12 cellular contexts compared by ENCODE assay signal in genomic region chr14:49642163-49642562, GRCh38. TPM values are rescaled to one million over a fixed set of nuclear protein-coding genes. Genes with fewer than 3 reads are reported as not detected.
DNase-seq lines count a peak whose midpoint lies in the region; ATAC-seq and TF ChIP-seq lines count a peak whose summit lies in the region.
"Had no signal": no experiment of that assay in that cellular context is flagged by ENCODE, and none has a peak within 500 bp of the region (broad histone marks: within the 10 kb centered on the region; RNA-seq: fewer than 3 reads in every experiment).

No MANE protein-coding gene starts in this region.

- no peak for TF ChIP-seq POLR2A in heart left ventricle (IDR thresholded peaks at IDR 0.05)
- no peak for TF ChIP-seq POLR2A in transverse colon (IDR thresholded peaks at IDR 0.05)

- H3K4me1 ChIP-seq in heart left ventricle = peaks cover 0 to 52% (median 20%) of the 10 kb centered on the region in 12 donors
- peaks cover 23% of the 10 kb centered on the region for H3K4me1 ChIP-seq in lower lobe of right lung
- peaks cover 16 to 34% (median 23%) of the 10 kb centered on the region in 4 donors for H3K4me1 ChIP-seq in transverse colon

- TF ChIP-seq EP300 in transverse colon (IDR thresholded peaks at IDR 0.05; ENCODE audit: low read depth) = no peak

- peak overlapping the region; percentile 3 to 79 (median 48) for H3K27ac ChIP-seq in heart left ventricle
- peak overlapping the region; percentile 36 for H3K27ac ChIP-seq in lower lobe of right lung
- peak overlapping the region; percentile 74 to 83 (median 78) for H3K27ac ChIP-seq in transverse colon

- no peaks in the 10 kb centered on the region for H3K27me3 ChIP-seq in heart left ventricle
- H3K27me3 ChIP-seq in lower lobe of right lung (ENCODE audit: low read depth) = no peaks in the 10 kb centered on the region
- no peaks in the 10 kb centered on the region for H3K27me3 ChIP-seq in transverse colon

- in situ Hi-C loops in transverse colon (cut with MboI; ENCODE audit: low pct_ligation_motif_present in 1 of 4, low pct_unique_long_range_greater_than_20kb in 1 of 4, low sequenced_read_pairs in 3 of 4) = loop anchor here in 3 of 4 donors (25.0 kb wide), 3 partner anchors 120 to 470 kb away; partner anchors contain the start of genes KLHDC2 (in 1 of the 3) and VCPKMT (in 1 of the 3)

- H3K4me1 Mint-ChIP-seq in activated T-helper 2 cell treated with anti-CD3 and anti-CD28 coated beads, Interferon-gamma antibody, Interleukin-2, Interleukin-4, amounts not matched to agents 10 μg/mL and 5 μg/mL and 100 μg/mL, durations not matched to agents 14 hours and 24 hours and 36 hours (ENCODE audit: low read depth) = peaks cover 30% of the 10 kb centered on the region

- TF ChIP-seq CTCF in heart left ventricle (IDR thresholded peaks at IDR 0.05) (no peak), lower lobe of right lung (IDR thresholded peaks at IDR 0.05) (no peak), transverse colon (IDR thresholded peaks at IDR 0.05) (no peak)

- DNase-seq in heart left ventricle (no peak), left cardiac atrium (no peak), lower lobe of right lung (no peak), transverse colon (no peak), HK-2 (ENCODE audit: unreplicated experiment) (no peak), HPDE6-E6E7 (ENCODE audit: extremely low spot score) (no peak)
- DNase-seq in activated T-helper 2 cell treated with anti-CD3 and anti-CD28 coated beads, Interferon-gamma antibody, Interleukin-2, Interleukin-4, amounts not matched to agents 10 μg/mL and 5 μg/mL and 100 μg/mL, durations not matched to agents 14 hours and 24 hours and 36 hours (ENCODE audit: low spot score) = no peak
- DNase-seq: activated T-cell treated with anti-CD3 and anti-CD28 coated beads for 4 hours; midbrain; MV-4-11; stimulated activated CD4-positive, alpha-beta T cell treated with anti-CD3 and anti-CD28 coated beads, Interleukin-15, amount 100 ng/mL, for 24 hours had no signal

- H3K9me3 ChIP-seq in heart left ventricle (no peaks in the 10 kb centered on the region), lower lobe of right lung (no peaks in the 10 kb centered on the region), transverse colon (no peaks in the 10 kb centered on the region)

- H3K4me3 ChIP-seq in heart left ventricle = peak overlapping the region in 1 of 12 donors; percentile 9
- no peak overlapping the region for H3K4me3 ChIP-seq in lower lobe of right lung
- peak overlapping the region in 1 of 4 donors; percentile 18 for H3K4me3 ChIP-seq in transverse colon

- ATAC-seq in heart left ventricle = peak; percentile 16 to 70 (median 50)
- no peak for ATAC-seq in left cardiac atrium
- ATAC-seq in lower lobe of right lung = no peak
- ATAC-seq in HG02763 (IDR thresholded peaks at IDR 0.05; ENCODE audit: unreplicated experiment) = no peak

- peaks cover 0 to 34% (median 9%) of the 10 kb centered on the region in 9 donors for H3K36me3 ChIP-seq in heart left ventricle
- peaks cover 16% of the 10 kb centered on the region for H3K36me3 ChIP-seq in lower lobe of right lung
- no peaks in the 10 kb centered on the region for H3K36me3 ChIP-seq in transverse colon

- no peaks in the 10 kb centered on the region for H3K9me3 Mint-ChIP-seq in activated T-helper 2 cell treated with anti-CD3 and anti-CD28 coated beads, Interferon-gamma antibody, Interleukin-2, Interleukin-4, amounts not matched to agents 10 μg/mL and 5 μg/mL and 100 μg/mL, durations not matched to agents 14 hours and 24 hours and 36 hours

- no peak overlapping the region for H3K4me3 Mint-ChIP-seq in activated T-helper 2 cell treated with anti-CD3 and anti-CD28 coated beads, Interferon-gamma antibody, Interleukin-2, Interleukin-4, amounts not matched to agents 10 μg/mL and 5 μg/mL and 100 μg/mL, durations not matched to agents 14 hours and 24 hours and 36 hours (ENCODE audit: low read depth)

- peak overlapping the region; percentile 30 for H3K27ac Mint-ChIP-seq in activated T-helper 2 cell treated with anti-CD3 and anti-CD28 coated beads, Interferon-gamma antibody, Interleukin-2, Interleukin-4, amounts not matched to agents 10 μg/mL and 5 μg/mL and 100 μg/mL, durations not matched to agents 14 hours and 24 hours and 36 hours

- intact Hi-C loops in heart left ventricle (cut with DNase I) (no loop called here), left cardiac atrium (cut with DNase I) (no loop called here), lower lobe of right lung (cut with DNase I) (no loop called here), transverse colon (cut with DNase I; ENCODE audit: low total_unique reads) (no loop called here)
- intact Hi-C loops in activated T-helper 2 cell treated with anti-CD3 and anti-CD28 coated beads, Interferon-gamma antibody, Interleukin-2, Interleukin-4, amounts not matched to agents 10 μg/mL and 5 μg/mL and 100 μg/mL, durations not matched to agents 14 hours and 24 hours and 36 hours (cut with micrococcal nuclease) = no loop called here

- H3K27me3 Mint-ChIP-seq in activated T-helper 2 cell treated with anti-CD3 and anti-CD28 coated beads, Interferon-gamma antibody, Interleukin-2, Interleukin-4, amounts not matched to agents 10 μg/mL and 5 μg/mL and 100 μg/mL, durations not matched to agents 14 hours and 24 hours and 36 hours (ENCODE audit: low read depth) = no peaks in the 10 kb centered on the region

- peaks cover 59% of the 10 kb centered on the region for H3K36me3 Mint-ChIP-seq in activated T-helper 2 cell treated with anti-CD3 and anti-CD28 coated beads, Interferon-gamma antibody, Interleukin-2, Interleukin-4, amounts not matched to agents 10 μg/mL and 5 μg/mL and 100 μg/mL, durations not matched to agents 14 hours and 24 hours and 36 hours (ENCODE audit: low read depth)

RNA-seq across cellular contexts. Expression of gene DNAAF2, which starts 7.1 kb away (rescaled TPM):
- 10 to 100 TPM in 1 of 9 donors, 1 to 10 TPM in 8; 3.6 to 10.0 (median 5.1) TPM for total RNA-seq in heart left ventricle
- polyA plus RNA-seq in heart left ventricle = 1 to 10 TPM; 3.4 to 6.7 TPM
- total RNA-seq in left cardiac atrium = 1 to 10 TPM; 4.9 to 7.0 TPM
- total RNA-seq in activated T-helper 2 cell treated with anti-CD3 and anti-CD28 coated beads, Interferon-gamma antibody, Interleukin-2, Interleukin-4, amounts not matched to agents 10 μg/mL and 5 μg/mL and 100 μg/mL, durations not matched to agents 14 hours and 24 hours and 36 hours = 10.5 and 11.4 TPM in 2 replicates
- 6.8 TPM for total RNA-seq in lower lobe of right lung
- 10 to 100 TPM in 3 of 4 donors, 1 to 10 TPM in 1; 9.6 to 21.7 (median 19.4) TPM for total RNA-seq in transverse colon

RNA-seq across cellular contexts. Expression of gene MGAT2, which starts 21.6 kb away (rescaled TPM):
- 10 to 100 TPM; 12.5 to 28.8 (median 16.4) TPM for total RNA-seq in heart left ventricle
- polyA plus RNA-seq in heart left ventricle = 10 to 100 TPM in 1 of 2 donors, 1 to 10 TPM in 1; 6.8 to 28.1 TPM
- 10 to 100 TPM; 16.6 to 24.7 TPM for total RNA-seq in left cardiac atrium
- 57.0 and 57.9 TPM in 2 replicates for total RNA-seq in activated T-helper 2 cell treated with anti-CD3 and anti-CD28 coated beads, Interferon-gamma antibody, Interleukin-2, Interleukin-4, amounts not matched to agents 10 μg/mL and 5 μg/mL and 100 μg/mL, durations not matched to agents 14 hours and 24 hours and 36 hours
- total RNA-seq in lower lobe of right lung = 24.1 TPM
- total RNA-seq in transverse colon = 10 to 100 TPM; 24.3 to 62.3 (median 49.2) TPM

RNA-seq across cellular contexts. Expression of gene RPL36AL, which starts 21.7 kb away (rescaled TPM):
- total RNA-seq in heart left ventricle (100 to 1,000 TPM; 107 to 262 (median 138) TPM), left cardiac atrium (100 to 1,000 TPM; 131 to 149 TPM), lower lobe of right lung (153 TPM), transverse colon (100 to 1,000 TPM in 2 of 4 donors, 10 to 100 TPM in 2; 22.8 to 248 (median 137) TPM)
- 100 to 1,000 TPM; 328 to 512 TPM for polyA plus RNA-seq in heart left ventricle
- total RNA-seq in activated T-helper 2 cell treated with anti-CD3 and anti-CD28 coated beads, Interferon-gamma antibody, Interleukin-2, Interleukin-4, amounts not matched to agents 10 μg/mL and 5 μg/mL and 100 μg/mL, durations not matched to agents 14 hours and 24 hours and 36 hours = 278 and 292 TPM in 2 replicates

RNA-seq across cellular contexts. Expression of gene LRR1, which starts 43.4 kb away (rescaled TPM):
- total RNA-seq in heart left ventricle (10 to 100 TPM in 2 of 9 donors, 1 to 10 TPM in 7; 2.5 to 39.6 (median 7.5) TPM), left cardiac atrium (1 to 10 TPM; 6.2 to 7.4 TPM), lower lobe of right lung (9.0 TPM), transverse colon (10 to 100 TPM in 2 of 4 donors, 1 to 10 TPM in 1, not detected in 1; 3.0 to 17.1 (median 12.4) TPM)
- 1 to 10 TPM; 2.1 to 7.1 TPM for polyA plus RNA-seq in heart left ventricle
- total RNA-seq in activated T-helper 2 cell treated with anti-CD3 and anti-CD28 coated beads, Interferon-gamma antibody, Interleukin-2, Interleukin-4, amounts not matched to agents 10 μg/mL and 5 μg/mL and 100 μg/mL, durations not matched to agents 14 hours and 24 hours and 36 hours = 44.2 and 45.4 TPM in 2 replicates

RNA-seq across cellular contexts. Expression of gene POLE2, which starts 45.9 kb away (rescaled TPM):
- total RNA-seq in heart left ventricle (1 to 10 TPM in 4 of 9 donors, under 1 TPM in 4, not detected in 1; 0.25 to 3.4 (median 0.91) TPM), left cardiac atrium (1 to 10 TPM; 1.0 to 1.2 TPM), lower lobe of right lung (1.2 TPM), transverse colon (1 to 10 TPM in 2 of 4 donors, not detected in 2; 5.7 to 9.2 TPM)
- 1 to 10 TPM in 1 of 2 donors, under 1 TPM in 1; 0.88 to 1.2 TPM for polyA plus RNA-seq in heart left ventricle
- total RNA-seq in activated T-helper 2 cell treated with anti-CD3 and anti-CD28 coated beads, Interferon-gamma antibody, Interleukin-2, Interleukin-4, amounts not matched to agents 10 μg/mL and 5 μg/mL and 100 μg/mL, durations not matched to agents 14 hours and 24 hours and 36 hours = 43.4 and 47.2 TPM in 2 replicates

Comparison
In these comparisons a context has a peak if more than half of its experiments do, and no peak if none do; other contexts are left out.
1. ATAC-seq: peak in heart left ventricle (4 of 4); none in left cardiac atrium (0 of 2), lower lobe of right lung (0 of 2) and HG02763 (single experiment).
2. Peak in every context shown above with its lines, with median percentiles within 50 percentile points of each other: H3K27ac ChIP-seq.